In the genomic region with DNA sequence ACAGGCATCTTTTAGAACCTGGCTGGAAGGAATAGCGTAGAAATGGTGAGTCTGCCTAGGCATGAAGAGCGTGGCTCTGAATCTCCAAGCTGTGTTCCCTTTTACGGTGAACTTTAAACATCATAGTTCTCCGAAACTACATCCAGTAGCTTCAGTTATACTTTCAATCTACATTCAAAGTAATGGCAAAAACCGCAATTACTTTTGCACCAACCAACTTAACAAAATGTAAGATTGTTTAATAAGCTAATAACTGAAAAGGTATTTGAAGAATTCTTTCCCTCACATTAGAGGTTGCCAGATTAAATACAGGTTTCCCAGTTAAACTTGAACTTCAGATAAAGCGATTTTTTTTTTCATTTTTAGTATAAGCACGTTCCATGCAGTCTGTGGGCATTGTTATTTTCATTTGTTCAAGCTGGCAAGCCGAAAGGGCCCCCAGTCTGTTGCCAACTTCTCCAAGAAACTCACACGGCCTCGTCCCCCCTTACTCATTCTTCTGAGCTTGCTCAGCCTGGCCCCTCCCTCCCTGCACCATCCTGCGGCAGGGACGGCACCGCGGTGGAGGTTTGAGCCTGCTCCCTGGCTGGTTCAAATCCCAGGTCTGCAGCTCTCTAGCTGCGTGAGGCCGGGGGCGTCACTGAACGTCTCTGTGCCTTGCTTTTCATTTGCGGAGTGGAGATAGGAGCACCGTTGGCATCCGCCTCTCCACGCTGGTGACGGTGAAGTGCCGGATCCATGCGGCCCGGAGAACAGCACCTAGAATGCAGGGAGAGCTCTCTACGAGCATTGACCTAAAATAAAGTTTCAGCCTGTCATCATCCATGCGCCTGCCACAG, we compare ENCODE assay signal across 26 cellular contexts. TPM values are rescaled to one million over a fixed set of nuclear protein-coding genes. Genes with fewer than 3 reads are reported as not detected.
"Had no signal": no experiment of that assay in that cellular context is flagged by ENCODE, and none has a peak within 500 bp of the region (broad histone marks: within the 10 kb centered on the region; RNA-seq: fewer than 3 reads in every experiment).

No MANE protein-coding gene starts in this region.

- H3K27ac ChIP-seq: dorsolateral prefrontal cortex, lower lobe of right lung, neural progenitor cell, upper lobe of right lung had no signal

- H2AFZ ChIP-seq: neural progenitor cell had no signal

- H3K9me3 ChIP-seq: lower lobe of right lung, upper lobe of right lung had no signal

- H3K4me3 ChIP-seq: dorsolateral prefrontal cortex, lower lobe of right lung, neural progenitor cell, upper lobe of right lung had no signal

- ATAC-seq: activated CD4-positive, alpha-beta T cell treated with anti-CD3 and anti-CD28 coated beads for 36 hours; activated T-cell treated with anti-CD3 and anti-CD28 coated beads, Interleukin-2, amount 50 U/mL, for 72 hours; effector memory CD8-positive, alpha-beta T cell; esophagus mucosa; lower lobe of right lung; naive thymus-derived CD8-positive, alpha-beta T cell; upper lobe of right lung had no signal

- DNase-seq: activated B cell treated with CpG ODN at 0.5 μM for 24 hours; activated CD4-positive, alpha-beta T cell treated with anti-CD3 and anti-CD28 coated beads for 36 hours; activated CD4-positive, alpha-beta T cell treated with anti-CD3 and anti-CD28 coated beads, Interleukin-2, amount 50 U/mL, for 4 hours; activated CD8-positive, alpha-beta memory T cell treated with anti-CD3 and anti-CD28 coated beads for 24 hours; activated CD8-positive, alpha-beta memory T cell treated with anti-CD3 and anti-CD28 coated beads, Interleukin-2, amount 50 U/mL, for 48 hours; activated effector memory CD4-positive, alpha-beta T cell treated with Interleukin-2 at 50 U/mL for 16 hours; activated naive CD4-positive, alpha-beta T cell treated with anti-CD3 and anti-CD28 coated beads for 36 hours; activated naive CD8-positive, alpha-beta T cell treated with anti-CD3 and anti-CD28 coated beads, Interleukin-2, amount 10 ng/mL, durations not matched to agents 7 days and 5 days; activated T-cell treated with anti-CD3 and anti-CD28 coated beads, Interleukin-2, amount 50 U/mL, for 72 hours; amniotic stem cell; caudate nucleus; dorsolateral prefrontal cortex; effector memory CD8-positive, alpha-beta T cell; hypothalamus; islet precursor cell; lower lobe of right lung; naive thymus-derived CD8-positive, alpha-beta T cell; retina; stimulated activated CD4-positive, alpha-beta T cell treated with anti-CD3 and anti-CD28 coated beads, Interleukin-4, amount 100 ng/mL, for 24 hours; stimulated activated naive CD4-positive, alpha-beta T cell treated with Interleukin-2 at 50 U/mL for 16 hours; T1000; upper lobe of right lung had no signal

- H3K36me3 ChIP-seq: lower lobe of right lung, neural progenitor cell, upper lobe of right lung had no signal

- H3K4me2 ChIP-seq: neural progenitor cell had no signal

- H3K4me1 ChIP-seq: neural progenitor cell had no signal

- H3K9ac ChIP-seq: neural progenitor cell had no signal

RNA-seq across cellular contexts. Expression of gene FOXC2, which starts 8.1 kb away (rescaled TPM):
- total RNA-seq: activated B cell treated with CpG ODN at 0.5 μM for 24 hours; activated CD4-positive, alpha-beta T cell treated with anti-CD3 and anti-CD28 coated beads for 36 hours; activated naive CD4-positive, alpha-beta T cell treated with anti-CD3 and anti-CD28 coated beads for 36 hours; activated naive CD8-positive, alpha-beta T cell treated with anti-CD3 and anti-CD28 coated beads, Interleukin-2, amount 10 ng/mL, durations not matched to agents 7 days and 5 days; activated T-cell treated with anti-CD3 and anti-CD28 coated beads, Interleukin-2, amount 50 U/mL, for 72 hours; naive thymus-derived CD8-positive, alpha-beta T cell; progenitor cell of endocrine pancreas had no signal
- polyA plus RNA-seq: naive thymus-derived CD8-positive, alpha-beta T cell had no signal

RNA-seq across cellular contexts. Expression of gene FOXL1, which starts 19.8 kb away (rescaled TPM):
- total RNA-seq: activated B cell treated with CpG ODN at 0.5 μM for 24 hours; activated CD4-positive, alpha-beta T cell treated with anti-CD3 and anti-CD28 coated beads for 36 hours; activated naive CD4-positive, alpha-beta T cell treated with anti-CD3 and anti-CD28 coated beads for 36 hours; activated naive CD8-positive, alpha-beta T cell treated with anti-CD3 and anti-CD28 coated beads, Interleukin-2, amount 10 ng/mL, durations not matched to agents 7 days and 5 days; naive thymus-derived CD8-positive, alpha-beta T cell; progenitor cell of endocrine pancreas had no signal
- polyA plus RNA-seq: naive thymus-derived CD8-positive, alpha-beta T cell had no signal

RNA-seq across cellular contexts. Expression of gene FOXF1, which starts 48.2 kb away (rescaled TPM):
- total RNA-seq: activated B cell treated with CpG ODN at 0.5 μM for 24 hours; activated CD4-positive, alpha-beta T cell treated with anti-CD3 and anti-CD28 coated beads for 36 hours; activated naive CD4-positive, alpha-beta T cell treated with anti-CD3 and anti-CD28 coated beads for 36 hours; activated naive CD8-positive, alpha-beta T cell treated with anti-CD3 and anti-CD28 coated beads, Interleukin-2, amount 10 ng/mL, durations not matched to agents 7 days and 5 days; activated T-cell treated with anti-CD3 and anti-CD28 coated beads, Interleukin-2, amount 50 U/mL, for 72 hours; naive thymus-derived CD8-positive, alpha-beta T cell; osteocyte; progenitor cell of endocrine pancreas had no signal
- polyA plus RNA-seq: naive thymus-derived CD8-positive, alpha-beta T cell had no signal
